ENCODE assay signal across 8 cellular contexts in genomic region chr18:63366270-63366990, GRCh38. TPM values are rescaled to one million over a fixed set of nuclear protein-coding genes. Genes with fewer than 3 reads are reported as not detected.
DNase-seq lines count a peak whose midpoint lies in the region; ATAC-seq lines count a peak whose summit lies in the region.

No MANE protein-coding gene starts in this region.

- peak overlapping the region; percentile 78 to 87 for H3K4me3 Mint-ChIP-seq in effector memory CD8-positive, alpha-beta T cell

- WGBS in mesodermal cell (ENCODE audit: insufficient coverage in 2 of 2), 2 experiments = 0% methylated on average over 46 to 60 of the region's 60 CpGs

- H3K4me3 ChIP-seq in mesodermal cell (ENCODE audit: extremely low read depth, insufficient read depth, low read length, poor library complexity, severe bottlenecking) = peak overlapping the region; percentile 93

- peak; percentile 34 for ATAC-seq in HG02798 (IDR thresholded peaks at IDR 0.05; ENCODE audit: poor library complexity, unreplicated experiment)
- ATAC-seq in effector memory CD8-positive, alpha-beta T cell (replicated peaks) = peak; percentile 48

- H3K4me1 ChIP-seq in mesodermal cell (ENCODE audit: control insufficient read depth, insufficient read depth, low read length, poor library complexity, severe bottlenecking) = no peaks in the 10 kb centered on the region

- peaks cover 12% of the 10 kb centered on the region for H3K36me3 Mint-ChIP-seq in effector memory CD8-positive, alpha-beta T cell (ENCODE audit: insufficient read depth)

- H3K4me1 Mint-ChIP-seq in effector memory CD8-positive, alpha-beta T cell (ENCODE audit: low read depth in 2 of 2) = peaks cover 34 to 42% of the 10 kb centered on the region in 2 donors

- DNase-seq in NCI-H2029 (lab: John Stamatoyannopoulos, UW) (peak; percentile 21), NCI-H2029 treated with DMSO at 0.1 percent for 48 hours (lab: John Stamatoyannopoulos, UW) (no peak), NCI-H2171 (lab: John Stamatoyannopoulos, UW) (peak; percentile 27)
- DNase-seq in activated CD8-positive, alpha-beta memory T cell treated with anti-CD3 and anti-CD28 coated beads for 1 hour (ENCODE audit: extremely low read depth in 1 of 2, low read depth in 1 of 2) = peak; percentile 33 to 39
- DNase-seq in effector memory CD8-positive, alpha-beta T cell = peak; percentile 32 to 51 (median 40)
- DNase-seq in stimulated activated CD8-positive, alpha-beta memory T cell treated with anti-CD3 and anti-CD28 coated beads, Interleukin-15, amount 100 ng/mL, for 4 hours (ENCODE audit: low read depth in 2 of 2) = peak; percentile 38 to 50

- no peaks in the 10 kb centered on the region for H3K27me3 Mint-ChIP-seq in effector memory CD8-positive, alpha-beta T cell

- H3K9me3 ChIP-seq in mesodermal cell (ENCODE audit: control insufficient read depth, low read length) = peaks cover 7% of the 10 kb centered on the region

- peaks cover 0 to 2% of the 10 kb centered on the region in 2 donors for H3K9me3 Mint-ChIP-seq in effector memory CD8-positive, alpha-beta T cell

- peak overlapping the region; percentile 73 to 80 for H3K27ac Mint-ChIP-seq in effector memory CD8-positive, alpha-beta T cell

- H3K36me3 ChIP-seq in mesodermal cell (ENCODE audit: control insufficient read depth, insufficient read depth, low read length) = peaks cover 22% of the 10 kb centered on the region

- peak overlapping the region; percentile 95 for H3K27ac ChIP-seq in mesodermal cell (ENCODE audit: low read depth, low read length, severe bottlenecking)

RNA-seq across cellular contexts. Expression of gene KDSR, which starts 0.6 kb away (rescaled TPM):
- polyA plus RNA-seq in mesodermal cell (2013, experiment 1 of 2) = 45.3 TPM
- 35.5 TPM for polyA plus RNA-seq in mesodermal cell (2013, experiment 2 of 2)

RNA-seq across cellular contexts. Expression of gene BCL2, which starts 46.9 kb away (rescaled TPM):
- 3.8 TPM for polyA plus RNA-seq in mesodermal cell (2013, experiment 1 of 2)
- 2.5 TPM for polyA plus RNA-seq in mesodermal cell (2013, experiment 2 of 2)

RNA-seq across cellular contexts. Expression of gene VPS4B, which starts 55.8 kb away (rescaled TPM):
- polyA plus RNA-seq in mesodermal cell (2013, experiment 1 of 2) = 25.6 TPM
- polyA plus RNA-seq in mesodermal cell (2013, experiment 2 of 2) = 26.7 TPM
